In the genomic region with DNA sequence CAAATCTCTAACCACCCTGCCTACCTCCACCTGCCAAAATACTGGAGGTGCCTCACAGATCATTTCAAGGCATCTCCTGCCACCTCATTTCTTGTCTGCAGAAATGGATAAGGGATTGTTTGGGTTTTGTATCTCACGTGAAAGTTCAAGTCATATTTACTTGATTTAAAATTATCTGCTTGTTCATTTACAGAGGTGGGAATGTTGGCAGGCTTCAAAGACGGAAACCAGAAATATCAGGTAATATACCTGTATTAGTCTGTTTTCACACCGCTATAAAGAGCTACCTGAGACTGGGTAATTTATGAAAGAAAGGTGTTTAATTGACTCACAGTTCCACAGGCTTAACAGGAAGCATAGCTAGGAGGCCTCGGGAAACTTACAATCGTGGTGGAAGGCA, we compare ENCODE assay signal across 25 cellular contexts.
"Had no signal": no experiment of that assay in that cellular context is flagged by ENCODE, and none has a peak within 500 bp of the region (broad histone marks: within the 10 kb centered on the region; RNA-seq: fewer than 3 reads in every experiment).

No MANE protein-coding gene starts in this region.

- H3K27ac ChIP-seq: colonic mucosa, epithelial cell of prostate, esophagus squamous epithelium, gastrocnemius medialis, heart right ventricle, left lung, lower lobe of right lung had no signal

- ATAC-seq: effector memory CD8-positive, alpha-beta T cell; esophagus mucosa; gastrocnemius medialis; heart right ventricle; left cardiac atrium; left lung; left ventricle myocardium superior; lower lobe of right lung; mucosa of descending colon had no signal

- H3K36me3 ChIP-seq: colonic mucosa, esophagus squamous epithelium, gastrocnemius medialis, heart right ventricle, left lung, lower lobe of right lung had no signal

- FAIRE-seq: endometrium, islet of Langerhans, keratinocyte had no signal

- DNase-seq: colonic mucosa; cortex of kidney; effector CD8-positive, alpha-beta T cell; effector memory CD8-positive, alpha-beta T cell; endodermal cell; erythroblast; esophagus squamous epithelium; foreskin fibroblast; foreskin melanocyte; gastrocnemius medialis; glutamatergic neuron; head of caudate nucleus; heart right ventricle; hippocampal formation; left cardiac atrium; left lung; left ventricle myocardium superior; lower lobe of right lung; mesenchymal stem cell; mucosa of descending colon had no signal

- H3K27me3 ChIP-seq: colonic mucosa, esophagus squamous epithelium, gastrocnemius medialis, heart right ventricle, left lung had no signal

- H3K9me3 ChIP-seq: colonic mucosa, esophagus squamous epithelium, gastrocnemius medialis, left lung, lower lobe of right lung, mucosa of descending colon had no signal

- H3K4me3 ChIP-seq: colonic mucosa, esophagus squamous epithelium, gastrocnemius medialis, heart right ventricle, left lung, lower lobe of right lung, mucosa of descending colon had no signal

- H3K4me1 ChIP-seq: colonic mucosa, esophagus squamous epithelium, heart right ventricle, left lung, lower lobe of right lung had no signal
